Comparison of ENCODE assay signal across 8 cellular contexts in genomic region chr11:68271023-68271780, GRCh38. TPM values are rescaled to one million over a fixed set of nuclear protein-coding genes. Genes with fewer than 3 reads are reported as not detected.
DNase-seq lines count a peak whose midpoint lies in the region; ATAC-seq, FAIRE-seq and TF ChIP-seq lines count a peak whose summit lies in the region.

No MANE protein-coding gene starts in this region.

- intact Hi-C loops in activated CD4-positive, alpha-beta memory T cell treated with anti-CD3 and anti-CD28 coated beads for 36 hours (cut with micrococcal nuclease) = loop anchor here (1.0 to 10.0 kb wide), 3 partner anchors 26 to 191 kb away; partner anchors contain the start of genes KMT5B and PPP6R3

- FAIRE-seq in GM12891 (lab: Jason Lieb, UNC) = peak; percentile 69

- no peaks in the 10 kb centered on the region for H3K27me3 Mint-ChIP-seq in activated CD4-positive, alpha-beta memory T cell treated with anti-CD3 and anti-CD28 coated beads for 36 hours
- no peaks in the 10 kb centered on the region for H3K27me3 Mint-ChIP-seq in memory B cell

- H3K4me3 Mint-ChIP-seq in activated CD4-positive, alpha-beta memory T cell treated with anti-CD3 and anti-CD28 coated beads for 36 hours = peak overlapping the region; percentile 97
- peak overlapping the region; percentile 100 for H3K4me3 Mint-ChIP-seq in memory B cell

- TF ChIP-seq CTCF in 22Rv1 (IDR thresholded peaks at IDR 0.05) = peak; percentile 54

- DNase-seq in GM12891 (ENCODE audit: insufficient read length, low spot score) = no peak
- DNase-seq in NCI-H524 treated with DMSO at 0.1 percent for 48 hours (lab: John Stamatoyannopoulos, UW) = peak; percentile 9
- peak; percentile 66 for DNase-seq in activated CD4-positive, alpha-beta memory T cell treated with anti-CD3 and anti-CD28 coated beads for 36 hours
- peak; percentile 18 to 34 (median 32) for DNase-seq in effector memory CD4-positive, alpha-beta T cell
- peak; percentile 54 to 65 for DNase-seq in memory B cell (ENCODE audit: low spot score in 2 of 2)
- DNase-seq in stimulated activated CD8-positive, alpha-beta memory T cell treated with anti-CD3 and anti-CD28 coated beads, Interleukin-12 subunit alpha, Interleukin-12 subunit beta, amount 100 ng/mL, for 4 hours (ENCODE audit: low read depth) = peak; percentile 13

- peaks cover 4% of the 10 kb centered on the region for H3K4me1 ChIP-seq in effector memory CD4-positive, alpha-beta T cell (ENCODE audit: control insufficient read depth, insufficient read depth, low read length, poor library complexity, severe bottlenecking)

- H3K27ac Mint-ChIP-seq in activated CD4-positive, alpha-beta memory T cell treated with anti-CD3 and anti-CD28 coated beads for 36 hours = peak overlapping the region; percentile 86
- H3K27ac Mint-ChIP-seq in memory B cell = peak overlapping the region; percentile 99

- no peak for TF ChIP-seq POLR2A in GM12891 (IDR thresholded peaks at IDR 0.05; ENCODE audit: low read depth, low read length)

- peaks cover 24% of the 10 kb centered on the region for H3K4me1 Mint-ChIP-seq in activated CD4-positive, alpha-beta memory T cell treated with anti-CD3 and anti-CD28 coated beads for 36 hours (ENCODE audit: low read depth)
- peaks cover 52% of the 10 kb centered on the region for H3K4me1 Mint-ChIP-seq in memory B cell

- H3K4me3 ChIP-seq in effector memory CD4-positive, alpha-beta T cell (ENCODE audit: insufficient read depth, low read depth, low read length, poor library complexity, severe bottlenecking) = peak overlapping the region; percentile 82

- ATAC-seq in HG03280 (IDR thresholded peaks at IDR 0.05; ENCODE audit: unreplicated experiment) (peak; percentile 27), memory B cell (ENCODE audit: low read depth) (peak; percentile 23)

- H3K27me3 ChIP-seq in effector memory CD4-positive, alpha-beta T cell (replicated peaks; ENCODE audit: control insufficient read depth, insufficient read depth, low read length, poor library complexity, severe bottlenecking) = no peaks in the 10 kb centered on the region

- CTCF ChIA-PET in activated CD4-positive, alpha-beta memory T cell treated with anti-CD3 and anti-CD28 coated beads for 36 hours (lab: Charles Lee) = interaction anchor here (0.6 to 3.5 kb wide), 10 partner anchors 12 to 191 kb away, joined by 3 to 46 read pairs (median 3); no protein-coding TSS in a partner anchor

- H3K36me3 ChIP-seq in effector memory CD4-positive, alpha-beta T cell (ENCODE audit: control insufficient read depth, insufficient read depth, low read length) = peaks cover 13% of the 10 kb centered on the region

- POLR2A ChIA-PET in activated CD4-positive, alpha-beta memory T cell treated with anti-CD3 and anti-CD28 coated beads for 36 hours (lab: Charles Lee) = interaction anchor here (0.9 to 1.9 kb wide), 4 partner anchors 13 to 40 kb away, joined by 3 to 8 read pairs (median 5); no protein-coding TSS in a partner anchor

- H3K36me3 Mint-ChIP-seq in activated CD4-positive, alpha-beta memory T cell treated with anti-CD3 and anti-CD28 coated beads for 36 hours = peaks cover 6% of the 10 kb centered on the region
- peaks cover 19% of the 10 kb centered on the region for H3K36me3 Mint-ChIP-seq in memory B cell

- peak overlapping the region; percentile 73 for H3K27ac ChIP-seq in 22Rv1
- H3K27ac ChIP-seq in effector memory CD4-positive, alpha-beta T cell (ENCODE audit: insufficient read depth, low read length, poor library complexity, severe bottlenecking) = peak overlapping the region; percentile 85

- H3K9me3 ChIP-seq in effector memory CD4-positive, alpha-beta T cell (ENCODE audit: control insufficient read depth, low read length) = no peaks in the 10 kb centered on the region

- H3K9me3 Mint-ChIP-seq in activated CD4-positive, alpha-beta memory T cell treated with anti-CD3 and anti-CD28 coated beads for 36 hours = no peaks in the 10 kb centered on the region
- H3K9me3 Mint-ChIP-seq in memory B cell = no peaks in the 10 kb centered on the region

TF ChIP-seq in GM12891, 5 proteins besides CTCF, POLR2A, EP300 and RAD21:
- TF ChIP-seq TAF1 (IDR thresholded peaks at IDR 0.05; ENCODE audit: low read depth, low read length) (0 out of 2 replicates have a peak, but pooled peaks have one; percentile 20), POLR2AphosphoS5 (IDR thresholded peaks at IDR 0.05; ENCODE audit: low read depth, low read length) (no peak; the same call in 1 of the 2 replicates), POU2F2 (IDR thresholded peaks at IDR 0.05; ENCODE audit: low read depth, low read length) (peak; percentile 69)
TF ChIP-seq in GM12891: peak in this region for 2.

RNA-seq across cellular contexts. Expression of gene C11orf24, which starts 0.6 kb away (rescaled TPM):
- polyA plus RNA-seq in GM12891 (2012; ENCODE audit: low read depth, missing spikeins) = 33.0 TPM
- total RNA-seq in activated CD4-positive, alpha-beta memory T cell treated with anti-CD3 and anti-CD28 coated beads for 36 hours = 10 to 100 TPM; 28.0 to 28.9 TPM

RNA-seq across cellular contexts. Expression of gene LRP5, which starts 41.2 kb away (rescaled TPM):
- polyA plus RNA-seq in GM12891 (2012; ENCODE audit: low read depth, missing spikeins) = 5.2 TPM
- 1 to 10 TPM; 6.1 to 7.6 TPM for total RNA-seq in activated CD4-positive, alpha-beta memory T cell treated with anti-CD3 and anti-CD28 coated beads for 36 hours

RNA-seq across cellular contexts. Expression of gene KMT5B, which starts 58.1 kb away (rescaled TPM):
- polyA plus RNA-seq in GM12891 (2012; ENCODE audit: low read depth, missing spikeins) = 14.8 TPM
- total RNA-seq in activated CD4-positive, alpha-beta memory T cell treated with anti-CD3 and anti-CD28 coated beads for 36 hours = 10 to 100 TPM; 18.5 to 21.2 TPM
